21 cellular contexts compared by ENCODE assay signal in genomic region chr11:2343502-2343901, GRCh38. TPM values are rescaled to one million over a fixed set of nuclear protein-coding genes. Genes with fewer than 3 reads are reported as not detected.
DNase-seq lines count a peak whose midpoint lies in the region; ATAC-seq, FAIRE-seq and TF ChIP-seq lines count a peak whose summit lies in the region.
"Had no signal": no experiment of that assay in that cellular context is flagged by ENCODE, and none has a peak within 500 bp of the region (broad histone marks: within the 10 kb centered on the region; RNA-seq: fewer than 3 reads in every experiment).

No MANE protein-coding gene starts in this region.

- H4K20me1 ChIP-seq in K562 (replicated peaks; ENCODE audit: control insufficient read depth, insufficient read depth, low read length), result no peaks in the 10 kb centered on the region
- H4K20me1 ChIP-seq: BLaER1 treated with 17β-estradiol and CSF1 and Interleukin-3, amounts not matched to agents 10 nM and 100 nM had no signal

- no peak for TF ChIP-seq EP300 in K562 (IDR thresholded peaks at IDR 0.05; ENCODE audit: low read length)

- H3K27ac ChIP-seq in K562 (ENCODE audit: extremely low read depth, low read depth, low read length) (no peak overlapping the region), upper lobe of right lung (no peak overlapping the region)
- H3K27ac ChIP-seq: 22Rv1; A549; BLaER1 treated with 17β-estradiol and CSF1 and Interleukin-3, amounts not matched to agents 10 nM and 100 nM; C4-2B had no signal

- in situ Hi-C loops in K562 (cut with MboI), result no loop called here

- ATAC-seq in K562 (no peak), upper lobe of right lung (no peak), HG02571 (IDR thresholded peaks at IDR 0.05; ENCODE audit: unreplicated experiment) (no peak)
- ATAC-seq: A549; CD8-positive, alpha-beta T cell had no signal

- no peak overlapping the region for H3K9ac ChIP-seq in K562 (ENCODE audit: insufficient read depth in 1 of 2, low read depth in 2 of 2, low read length in 2 of 2)
- H3K9ac ChIP-seq: BLaER1 treated with 17β-estradiol and CSF1 and Interleukin-3, amounts not matched to agents 10 nM and 100 nM had no signal

- no peak for TF ChIP-seq POLR2A in K562 (conservative IDR thresholded peaks at IDR 0.05)

- no peaks in the 10 kb centered on the region for H3K4me1 ChIP-seq in K562 (replicated peaks in 1 of 2; ENCODE audit: control insufficient read depth in 2 of 2, insufficient read depth in 2 of 2, low read length in 2 of 2)
- no peaks in the 10 kb centered on the region for H3K4me1 ChIP-seq in upper lobe of right lung
- H3K4me1 ChIP-seq: A549; BLaER1 treated with 17β-estradiol and CSF1 and Interleukin-3, amounts not matched to agents 10 nM and 100 nM; Caco-2 had no signal

- H3K9me3 ChIP-seq in K562 (replicated peaks; ENCODE audit: control insufficient read depth, insufficient read depth, low read depth, low read length) (no peaks in the 10 kb centered on the region), upper lobe of right lung (no peaks in the 10 kb centered on the region)

- FAIRE-seq in K562 (lab: Jason Lieb, UNC), result no peak
- FAIRE-seq: A549, D721Med, G401.6, GM12891, GM19239 had no signal

- H3K36me3 ChIP-seq in K562 (ENCODE audit: control insufficient read depth, insufficient read depth, low read length) (no peaks in the 10 kb centered on the region), upper lobe of right lung (no peaks in the 10 kb centered on the region)
- H3K36me3 ChIP-seq: BLaER1 treated with 17β-estradiol and CSF1 and Interleukin-3, amounts not matched to agents 10 nM and 100 nM had no signal

- H3K79me2 ChIP-seq in K562 (ENCODE audit: control insufficient read depth, insufficient read depth, low read length), result no peaks in the 10 kb centered on the region

- no peaks in the 10 kb centered on the region for H3K9me1 ChIP-seq in K562 (ENCODE audit: control insufficient read depth, insufficient read depth, low read length)

- intact Hi-C loops in K562 (cut with micrococcal nuclease), result no loop called here
- intact Hi-C loops in upper lobe of right lung (cut with DNase I), result no loop called here

- no TSS peak for BruUV-seq in K562 (replicated peaks; lab: Mats Ljungman, UMichigan)

- H3K27me3 ChIP-seq in K562 (ENCODE audit: control insufficient read depth in 2 of 2, insufficient read depth in 2 of 2, low read length in 2 of 2), result peaks cover 9 to 36% of the 10 kb centered on the region in 2 experiments
- H3K27me3 ChIP-seq in upper lobe of right lung, result no peaks in the 10 kb centered on the region
- H3K27me3 ChIP-seq: BLaER1 treated with 17β-estradiol and CSF1 and Interleukin-3, amounts not matched to agents 10 nM and 100 nM had no signal

- H3K4me2 ChIP-seq in K562 (ENCODE audit: insufficient read depth, low read length), result no peak overlapping the region
- H3K4me2 ChIP-seq: A549; BLaER1 treated with 17β-estradiol and CSF1 and Interleukin-3, amounts not matched to agents 10 nM and 100 nM had no signal

- no peak overlapping the region for H2AFZ ChIP-seq in K562 (ENCODE audit: low read depth, low read length)

- TF ChIP-seq RAD21 in K562 (CRISPR knock-in tag; conservative IDR thresholded peaks at IDR 0.05 in 1 of 2, IDR thresholded peaks at IDR 0.05 in 1 of 2), result no peak

- TF ChIP-seq CTCF in K562 (IDR thresholded peaks at IDR 0.05 in 2 of 3, conservative IDR thresholded peaks at IDR 0.05 in 1 of 3; ENCODE audit: insufficient read depth in 2 of 3, low read depth in 1 of 3, low read length in 3 of 3) (no peak), upper lobe of right lung (IDR thresholded peaks at IDR 0.05) (no peak)

- CTCF ChIA-PET in K562 (lab: Yijun Ruan, JAX; ENCODE audit: low intra/inter-chr PET ratio), result no interaction called here

- 2% methylated on average over 4 of the region's 4 CpGs for WGBS in K562 (ENCODE audit: insufficient coverage, low coverage, missing lambda C conversion rate)

- H3K4me3 ChIP-seq in K562, result no peak overlapping the region
- H3K4me3 ChIP-seq in upper lobe of right lung, result no peak overlapping the region
- H3K4me3 ChIP-seq: A549; BLaER1 treated with 17β-estradiol and CSF1 and Interleukin-3, amounts not matched to agents 10 nM and 100 nM had no signal

- POLR2A ChIA-PET in K562 (lab: Yijun Ruan, JAX), result no interaction called here

- DNase-seq in activated effector memory CD4-positive, alpha-beta T cell treated with anti-CD3 and anti-CD28 coated beads, Interleukin-2, amount 50 U/mL, for 16 hours, result peak; percentile 6
- DNase-seq in activated effector memory CD4-positive, alpha-beta T cell treated with Interleukin-2 at 50 U/mL for 16 hours, result no peak
- DNase-seq in K562 (ENCODE audit: extremely low read depth in 1 of 4, low spot score in 3 of 4) (no peak), upper lobe of right lung (peak; percentile 15)
- DNase-seq: AML-193; Caco-2; Calu3; CD4-positive, alpha-beta T cell; CD8-positive, alpha-beta T cell; DMS79 treated with DMSO at 0.1 percent for 48 hours; GF-D8 had no signal

RNA-seq across cellular contexts. Expression of gene CD81, which starts 33.6 kb away (rescaled TPM):
- 93.5 and 278 TPM in 2 replicates for total RNA-seq in K562 (2011; cell fraction: chromatin; rRNA removed; ENCODE audit: low replicate concordance)
- 344 and 368 TPM in 2 replicates for total RNA-seq in K562 (2011; cell fraction: nucleolus; rRNA removed)
- 240 and 244 TPM in 2 replicates for total RNA-seq in K562 (2011; cell fraction: nucleoplasm; rRNA removed)
- 43.3 and 67.2 TPM in 2 replicates for total RNA-seq in K562 (2014; rRNA removed)
- 37.4 and 60.2 TPM in 2 replicates for total RNA-seq in K562 (2014; rRNA removed; fragmentation: Illumina TruSeq; extraction: Trizol)
- 61.7 and 64.8 TPM in 2 replicates for total RNA-seq in K562 (2015; rRNA removed; fragmentation: Illumina TruSeq; extraction: Trizol)
- 181 and 189 TPM in 2 replicates for total RNA-seq in K562 (2021)
- 76.9 and 103 TPM in 2 replicates for polyA plus RNA-seq in K562 (2011; rRNA removed)
- polyA plus RNA-seq in K562 (2011; cell fraction: cytosol; rRNA removed), result 177 and 219 TPM in 2 replicates
- 80.1 and 118 TPM in 2 replicates for polyA plus RNA-seq in K562 (2011; cell fraction: nucleus; rRNA removed)
- polyA plus RNA-seq in K562 (2012), result 157 and 238 TPM in 2 replicates
- 163 and 169 TPM in 2 replicates for polyA plus RNA-seq in K562 (2014; fragmentation: Illumina TruSeq; extraction: Trizol)
- polyA plus RNA-seq in K562 (2014; fragmentation: Nextera tagmentation; extraction: Ambion mirVana), result 1 to 10 TPM; 2.4 to 7.0 TPM
- polyA plus RNA-seq in K562 (2014; rRNA removed), result 105 and 114 TPM in 2 replicates
- polyA minus RNA-seq in K562 (2011; rRNA and poly(A)+ RNA removed), result 67.7 and 102 TPM in 2 replicates
- polyA minus RNA-seq in K562 (2011; cell fraction: cytosol; rRNA and poly(A)+ RNA removed), result 110 and 130 TPM in 2 replicates
- 23.2 and 30.1 TPM in 2 replicates for polyA minus RNA-seq in K562 (2011; cell fraction: nucleus; rRNA and poly(A)+ RNA removed)
- 801 TPM for total RNA-seq in upper lobe of right lung

RNA-seq across cellular contexts. Expression of gene TSPAN32, which starts 41.7 kb away (rescaled TPM):
- total RNA-seq in K562 (2011; cell fraction: chromatin; rRNA removed; ENCODE audit: low replicate concordance), result 8.4 and 16.2 TPM in 2 replicates
- total RNA-seq in K562 (2011; cell fraction: nucleolus; rRNA removed), result 7.1 and 8.5 TPM in 2 replicates
- 4.3 and 5.9 TPM in 2 replicates for total RNA-seq in K562 (2011; cell fraction: nucleoplasm; rRNA removed)
- total RNA-seq in K562 (2014; rRNA removed), result 3.0 and 3.4 TPM in 2 replicates
- total RNA-seq in K562 (2014; rRNA removed; fragmentation: Illumina TruSeq; extraction: Trizol), result 0.86 and 1.4 TPM in 2 replicates
- 2.6 TPM in 2 replicates for total RNA-seq in K562 (2015; rRNA removed; fragmentation: Illumina TruSeq; extraction: Trizol)
- total RNA-seq in K562 (2021), result 4.8 and 5.9 TPM in 2 replicates
- 4.2 and 9.4 TPM in 2 replicates for polyA plus RNA-seq in K562 (2011; rRNA removed)
- polyA plus RNA-seq in K562 (2011; cell fraction: cytosol; rRNA removed), result 4.4 and 6.2 TPM in 2 replicates
- 68.0 and 78.0 TPM in 2 replicates for polyA plus RNA-seq in K562 (2011; cell fraction: nucleus; rRNA removed)
- 8.2 and 19.1 TPM in 2 replicates for polyA plus RNA-seq in K562 (2012)
- polyA plus RNA-seq in K562 (2014; fragmentation: Illumina TruSeq; extraction: Trizol), result 0.79 and 2.8 TPM in 2 replicates
- under 1 TPM; 0.21 to 0.57 TPM for polyA plus RNA-seq in K562 (2014; fragmentation: Nextera tagmentation; extraction: Ambion mirVana)
- polyA plus RNA-seq in K562 (2014; rRNA removed), result 3.3 and 7.3 TPM in 2 replicates
- polyA minus RNA-seq in K562 (2011; rRNA and poly(A)+ RNA removed), result 0.77 and 0.90 TPM in 2 replicates
- 1.4 and 3.4 TPM in 2 replicates for polyA minus RNA-seq in K562 (2011; cell fraction: cytosol; rRNA and poly(A)+ RNA removed)
- polyA minus RNA-seq in K562 (2011; cell fraction: nucleus; rRNA and poly(A)+ RNA removed), result 10.0 and 10.3 TPM in 2 replicates
- 12.2 TPM for total RNA-seq in upper lobe of right lung
- total RNA-seq: Calu3 had no signal
- polyA plus RNA-seq: A549 had no signal

RNA-seq across cellular contexts. Expression of gene C11orf21, which starts 41.8 kb away (rescaled TPM):
- total RNA-seq in K562 (2011; cell fraction: chromatin; rRNA removed; ENCODE audit: low replicate concordance), result 1.6 and 4.7 TPM in 2 replicates
- 2.4 and 3.5 TPM in 2 replicates for total RNA-seq in K562 (2011; cell fraction: nucleolus; rRNA removed)
- 1.5 and 3.1 TPM in 2 replicates for total RNA-seq in K562 (2011; cell fraction: nucleoplasm; rRNA removed)
- total RNA-seq in K562 (2014; rRNA removed) (1.3 and 2.0 TPM in 2 replicates), K562 (2014; rRNA removed; fragmentation: Illumina TruSeq; extraction: Trizol) (0.64 and 0.65 TPM in 2 replicates), K562 (2015; rRNA removed; fragmentation: Illumina TruSeq; extraction: Trizol) (2.3 and 2.5 TPM in 2 replicates), K562 (2021) (2.1 and 2.6 TPM in 2 replicates), upper lobe of right lung (6.5 TPM)
- polyA plus RNA-seq in K562 (2011; rRNA removed) (1.2 and 2.1 TPM in 2 replicates), K562 (2014; fragmentation: Illumina TruSeq; extraction: Trizol) (1.0 and 1.3 TPM in 2 replicates), K562 (2014; fragmentation: Nextera tagmentation; extraction: Ambion mirVana) (under 1 TPM; 0.10 to 0.15 TPM), K562 (2014; rRNA removed) (2.0 and 2.1 TPM in 2 replicates)
- polyA plus RNA-seq in K562 (2011; cell fraction: cytosol; rRNA removed), result 0.91 and 2.0 TPM in 2 replicates
- 5.5 and 14.3 TPM in 2 replicates for polyA plus RNA-seq in K562 (2011; cell fraction: nucleus; rRNA removed)
- polyA plus RNA-seq in K562 (2012), result 4.3 and 4.5 TPM in 2 replicates
- 0.99 and 1.0 TPM in 2 replicates for polyA minus RNA-seq in K562 (2011; rRNA and poly(A)+ RNA removed)
- polyA minus RNA-seq in K562 (2011; cell fraction: cytosol; rRNA and poly(A)+ RNA removed), result 1.4 TPM in 1 of 2 replicates, not detected in the other
- polyA minus RNA-seq in K562 (2011; cell fraction: nucleus; rRNA and poly(A)+ RNA removed), result 2.4 and 3.4 TPM in 2 replicates
- total RNA-seq: Calu3 had no signal
- polyA plus RNA-seq: A549, BJ had no signal

RNA-seq across cellular contexts. Expression of gene TSSC4, which starts 57.0 kb away (rescaled TPM):
- total RNA-seq in K562 (2011; cell fraction: chromatin; rRNA removed; ENCODE audit: low replicate concordance), result 7.2 and 32.5 TPM in 2 replicates
- total RNA-seq in K562 (2011; cell fraction: nucleolus; rRNA removed), result 37.2 and 47.1 TPM in 2 replicates
- 21.3 and 24.4 TPM in 2 replicates for total RNA-seq in K562 (2011; cell fraction: nucleoplasm; rRNA removed)
- 53.4 and 63.9 TPM in 2 replicates for total RNA-seq in K562 (2014; rRNA removed)
- 3.7 and 4.7 TPM in 2 replicates for total RNA-seq in K562 (2014; rRNA removed; fragmentation: Illumina TruSeq; extraction: Trizol)
- 35.3 and 35.5 TPM in 2 replicates for total RNA-seq in K562 (2015; rRNA removed; fragmentation: Illumina TruSeq; extraction: Trizol)
- total RNA-seq in K562 (2021), result 49.0 and 54.2 TPM in 2 replicates
- 11.0 and 16.2 TPM in 2 replicates for polyA plus RNA-seq in K562 (2011; rRNA removed)
- polyA plus RNA-seq in K562 (2011; cell fraction: cytosol; rRNA removed), result 17.0 and 45.2 TPM in 2 replicates
- polyA plus RNA-seq in K562 (2011; cell fraction: nucleus; rRNA removed), result 24.0 and 35.2 TPM in 2 replicates
- 37.3 and 42.1 TPM in 2 replicates for polyA plus RNA-seq in K562 (2012)
- polyA plus RNA-seq in K562 (2014; fragmentation: Illumina TruSeq; extraction: Trizol), result 6.2 and 22.8 TPM in 2 replicates
- 1 to 10 TPM in 1 of 2 experiments, under 1 TPM in 1; 0.41 to 2.8 TPM for polyA plus RNA-seq in K562 (2014; fragmentation: Nextera tagmentation; extraction: Ambion mirVana)
- polyA plus RNA-seq in K562 (2014; rRNA removed), result 29.1 and 32.5 TPM in 2 replicates
- 5.8 and 8.2 TPM in 2 replicates for polyA minus RNA-seq in K562 (2011; rRNA and poly(A)+ RNA removed)
- polyA minus RNA-seq in K562 (2011; cell fraction: cytosol; rRNA and poly(A)+ RNA removed), result 13.1 and 16.7 TPM in 2 replicates
- polyA minus RNA-seq in K562 (2011; cell fraction: nucleus; rRNA and poly(A)+ RNA removed), result 26.9 and 33.5 TPM in 2 replicates
- total RNA-seq in upper lobe of right lung, result 40.6 TPM

Comparison
In these comparisons a context has a peak if more than half of its experiments do, and no peak if none do; other contexts are left out.
1. DNase-seq: peak in activated effector memory CD4-positive, alpha-beta T cell treated with anti-CD3 and anti-CD28 coated beads, Interleukin-2, amount 50 U/mL, for 16 hours (single experiment) and upper lobe of right lung (single experiment); none in activated effector memory CD4-positive, alpha-beta T cell treated with Interleukin-2 at 50 U/mL for 16 hours (single experiment) and K562 (0 of 4).